10 cellular contexts compared by ENCODE assay signal in genomic region chr11:27720277-27720830, GRCh38. TPM values are rescaled to one million over a fixed set of nuclear protein-coding genes. Genes with fewer than 3 reads are reported as not detected.
A peak's percentile ranks its signal among the peaks of the same experiment; 100 is the strongest.
DNase-seq lines count a peak whose midpoint lies in the region; ATAC-seq and TF ChIP-seq lines count a peak whose summit lies in the region.
"Had no signal": no experiment of that assay in that cellular context is flagged by ENCODE, and none has a peak within 500 bp of the region (broad histone marks: within the 10 kb centered on the region; RNA-seq: fewer than 3 reads in every experiment).

No MANE protein-coding gene starts in this region.

- DNase-seq in EH (ENCODE audit: low read depth) = peak; percentile 72
- peak; percentile 45 for DNase-seq in LHCN-M2 (ENCODE audit: low read depth)
- DNase-seq in cardiac fibroblast (ENCODE audit: low read depth in 2 of 2) = peak; percentile 60 to 67
- peak; percentile 59 to 84 for DNase-seq in mesothelial cell of epicardium (ENCODE audit: low spot score in 2 of 2, unreplicated experiment in 2 of 2)
- DNase-seq in effector memory CD8-positive, alpha-beta T cell = no peak
- DNase-seq in SKM-1 treated with dmso at 0.1 percent for 144 hours (lab: John Stamatoyannopoulos, UW; ENCODE audit: unreplicated experiment) = no peak
- DNase-seq: lower lobe of right lung had no signal

- H3K4me3 Mint-ChIP-seq in mesothelial cell of epicardium = peak overlapping the region; percentile 57
- H3K4me3 Mint-ChIP-seq in effector memory CD8-positive, alpha-beta T cell = no peak overlapping the region
- H3K4me3 Mint-ChIP-seq: stimulated activated effector memory CD8-positive, alpha-beta T cell treated with anti-CD3 and anti-CD28 coated beads, Interleukin-12 subunit alpha, Interleukin-12 subunit beta, amount 100 ng/mL, for 72 hours had no signal

- H3K9me3 Mint-ChIP-seq in mesothelial cell of epicardium = no peaks in the 10 kb centered on the region
- peaks cover 0 to 3% of the 10 kb centered on the region in 2 donors for H3K9me3 Mint-ChIP-seq in effector memory CD8-positive, alpha-beta T cell

- peaks cover 32% of the 10 kb centered on the region for H3K4me1 Mint-ChIP-seq in mesothelial cell of epicardium
- peaks cover 0 to 3% of the 10 kb centered on the region in 2 donors for H3K4me1 Mint-ChIP-seq in effector memory CD8-positive, alpha-beta T cell (ENCODE audit: low read depth in 2 of 2)
- H3K4me1 Mint-ChIP-seq: stimulated activated effector memory CD8-positive, alpha-beta T cell treated with anti-CD3 and anti-CD28 coated beads, Interleukin-12 subunit alpha, Interleukin-12 subunit beta, amount 100 ng/mL, for 72 hours had no signal

- no peaks in the 10 kb centered on the region for H3K36me3 Mint-ChIP-seq in mesothelial cell of epicardium
- H3K36me3 Mint-ChIP-seq in effector memory CD8-positive, alpha-beta T cell (ENCODE audit: insufficient read depth) = no peaks in the 10 kb centered on the region
- H3K36me3 Mint-ChIP-seq: stimulated activated effector memory CD8-positive, alpha-beta T cell treated with anti-CD3 and anti-CD28 coated beads, Interleukin-12 subunit alpha, Interleukin-12 subunit beta, amount 100 ng/mL, for 72 hours had no signal

- peaks cover 79% of the 10 kb centered on the region for H3K27me3 Mint-ChIP-seq in mesothelial cell of epicardium (ENCODE audit: low read depth)
- H3K27me3 Mint-ChIP-seq in effector memory CD8-positive, alpha-beta T cell = peaks cover 50 to 80% of the 10 kb centered on the region in 2 donors

- no peak overlapping the region for H3K4me3 ChIP-seq in cardiac fibroblast (replicated peaks in 1 of 2; ENCODE audit: low read depth in 2 of 2, low read length in 2 of 2)
- H3K4me3 ChIP-seq: lower lobe of right lung had no signal

- H3K27ac Mint-ChIP-seq in mesothelial cell of epicardium = no peak overlapping the region
- no peak overlapping the region for H3K27ac Mint-ChIP-seq in effector memory CD8-positive, alpha-beta T cell
- H3K27ac Mint-ChIP-seq: stimulated activated effector memory CD8-positive, alpha-beta T cell treated with anti-CD3 and anti-CD28 coated beads, Interleukin-12 subunit alpha, Interleukin-12 subunit beta, amount 100 ng/mL, for 72 hours had no signal

- TF ChIP-seq CTCF in cardiac fibroblast (IDR thresholded peaks at IDR 0.05; ENCODE audit: low read depth, low read length) = peak; percentile 32
- TF ChIP-seq CTCF in mesothelial cell of epicardium (IDR thresholded peaks at IDR 0.05; ENCODE audit: unreplicated experiment) = peak; percentile 15

- ATAC-seq in effector memory CD8-positive, alpha-beta T cell (replicated peaks) = no peak
- no peak for ATAC-seq in GM21526 (IDR thresholded peaks at IDR 0.05; ENCODE audit: low FRiP score, unreplicated experiment)
- ATAC-seq in HG03439 (IDR thresholded peaks at IDR 0.05; ENCODE audit: unreplicated experiment) = no peak
- ATAC-seq: stimulated activated effector memory CD8-positive, alpha-beta T cell treated with anti-CD3 and anti-CD28 coated beads, Interleukin-12 subunit alpha, Interleukin-12 subunit beta, amount 100 ng/mL, for 72 hours had no signal

RNA-seq across cellular contexts. Expression of gene BDNF, which starts 20.1 kb away (rescaled TPM):
- total RNA-seq in LHCN-M2 (2014; rRNA removed) = 2.8 and 3.1 TPM in 2 replicates
- 2.0 TPM for polyA plus RNA-seq in LHCN-M2 (2012)
- 7.1 to 8.5 TPM (median 7.9 TPM) in 3 replicates for total RNA-seq in mesothelial cell of epicardium

Comparison
In these comparisons a context has a peak if more than half of its experiments do, and no peak if none do; other contexts are left out.
1. DNase-seq: peak in EH (single experiment), LHCN-M2 (single experiment), cardiac fibroblast (2 of 2) and mesothelial cell of epicardium (2 of 2); none in effector memory CD8-positive, alpha-beta T cell (0 of 3) and SKM-1 treated with dmso at 0.1 percent for 144 hours (single experiment).